ENCODE assay signal across 1 cellular context in the genomic region with DNA sequence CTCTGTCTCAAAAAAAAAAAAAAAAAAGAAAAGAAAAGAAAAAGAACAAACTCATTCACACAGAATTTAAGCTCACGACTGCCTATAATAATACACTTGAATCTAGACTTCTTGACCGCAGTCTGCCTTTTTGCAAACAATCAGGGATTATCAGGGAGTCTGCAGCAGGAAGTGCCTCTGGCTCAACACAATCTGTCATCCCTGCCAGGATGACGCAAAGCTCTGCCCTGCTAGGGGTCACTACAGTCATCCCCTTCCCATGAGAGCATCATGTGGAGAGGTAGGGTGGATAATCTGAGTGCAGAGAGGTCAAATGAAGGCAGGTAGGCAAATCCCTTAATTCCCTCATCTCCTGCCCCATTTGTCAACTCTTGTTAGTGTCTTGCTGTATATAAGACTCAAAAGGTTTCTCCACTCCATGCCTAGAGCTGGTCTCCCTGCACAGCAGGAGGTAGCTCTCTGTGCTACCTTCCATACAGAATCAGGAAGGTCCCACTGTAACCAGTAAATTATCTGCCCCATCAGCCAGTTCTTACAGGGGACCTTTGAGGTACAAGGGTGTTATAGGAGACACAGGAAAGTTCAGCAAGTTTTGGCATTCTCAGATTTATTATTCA.
TF ChIP-seq lines count a peak whose summit lies in the region.

No MANE protein-coding gene starts in this region.

TF ChIP-seq in IMR-90, 13 proteins besides CTCF, POLR2A, EP300 and RAD21 (continued from another document):
- TF ChIP-seq BHLHE40 (IDR thresholded peaks at IDR 0.05; ENCODE audit: low read depth, low read length), result peak; percentile 11; the same call in 1 of the 2 replicates
- no peak for TF ChIP-seq MAZ (IDR thresholded peaks at IDR 0.05; ENCODE audit: borderline replicate concordance, low read depth, low read length)
- TF ChIP-seq RCOR1 (IDR thresholded peaks at IDR 0.05; ENCODE audit: insufficient replicate concordance, low read length), result no peak
- no peak for TF ChIP-seq MXI1 (IDR thresholded peaks at IDR 0.05; ENCODE audit: borderline replicate concordance, low read depth, low read length)
- TF ChIP-seq, protein P1, sequence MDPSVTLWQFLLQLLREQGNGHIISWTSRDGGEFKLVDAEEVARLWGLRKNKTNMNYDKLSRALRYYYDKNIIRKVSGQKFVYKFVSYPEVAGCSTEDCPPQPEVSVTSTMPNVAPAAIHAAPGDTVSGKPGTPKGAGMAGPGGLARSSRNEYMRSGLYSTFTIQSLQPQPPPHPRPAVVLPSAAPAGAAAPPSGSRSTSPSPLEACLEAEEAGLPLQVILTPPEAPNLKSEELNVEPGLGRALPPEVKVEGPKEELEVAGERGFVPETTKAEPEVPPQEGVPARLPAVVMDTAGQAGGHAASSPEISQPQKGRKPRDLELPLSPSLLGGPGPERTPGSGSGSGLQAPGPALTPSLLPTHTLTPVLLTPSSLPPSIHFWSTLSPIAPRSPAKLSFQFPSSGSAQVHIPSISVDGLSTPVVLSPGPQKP (IDR thresholded peaks at IDR 0.05; ENCODE audit: borderline replicate concordance, low read depth, low read length), result no peak
- no peak for TF ChIP-seq RFX5 (IDR thresholded peaks at IDR 0.05; ENCODE audit: low read depth, low read length)
- TF ChIP-seq NFE2L2 (IDR thresholded peaks at IDR 0.05; ENCODE audit: low read depth, low read length), result no peak
- peak; percentile 82 for TF ChIP-seq CEBPB (IDR thresholded peaks at IDR 0.05; ENCODE audit: low read depth, low read length)
- no peak for TF ChIP-seq SMC3 (IDR thresholded peaks at IDR 0.05; ENCODE audit: low read depth, low read length)
- peak; percentile 59 for TF ChIP-seq FOS (IDR thresholded peaks at IDR 0.05; ENCODE audit: low read depth, low read length)
